ENCODE assay signal across 15 cellular contexts in the genomic region with DNA sequence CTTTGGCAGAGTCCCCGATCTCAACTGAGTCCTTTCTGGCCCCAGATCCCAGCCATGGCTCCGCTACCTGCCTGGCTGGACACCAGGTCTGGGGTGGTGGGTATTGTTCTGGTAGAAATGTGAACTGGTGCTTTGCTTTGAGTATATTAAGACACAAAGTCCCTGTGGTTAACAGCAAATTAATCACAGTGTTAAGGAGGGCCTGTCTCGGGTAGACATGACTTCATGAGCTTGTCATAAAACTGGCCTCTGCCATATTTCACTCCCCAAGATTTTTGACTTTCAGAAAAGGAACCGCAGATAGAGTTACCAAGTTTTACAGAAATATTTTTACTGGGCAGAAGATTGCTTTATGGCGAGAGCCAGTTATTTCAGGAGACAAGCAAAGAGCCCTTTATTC. TPM values are rescaled to one million over a fixed set of nuclear protein-coding genes. Genes with fewer than 3 reads are reported as not detected.
"Had no signal": no experiment of that assay in that cellular context is flagged by ENCODE, and none has a peak within 500 bp of the region (broad histone marks: within the 10 kb centered on the region; RNA-seq: fewer than 3 reads in every experiment).

No MANE protein-coding gene starts in this region.

- H3K27ac ChIP-seq: foreskin keratinocyte had no signal

- H3K4me1 ChIP-seq: foreskin keratinocyte had no signal

- H3K27me3 ChIP-seq: foreskin keratinocyte had no signal

- ATAC-seq: foreskin keratinocyte, SK-N-SH treated with all-trans-retinoic acid at 6 μM for 48 hours had no signal

- DNase-seq: activated CD4-positive, CD25-positive, alpha-beta regulatory T cell treated with anti-CD3 and anti-CD28 coated beads, Interleukin-2, amount 50 U/mL, for 72 hours; activated naive CD4-positive, alpha-beta T cell treated with anti-CD3 and anti-CD28 coated beads for 36 hours; activated T-cell treated with anti-CD3 and anti-CD28 coated beads for 4 hours; cortex of kidney; effector CD4-positive, alpha-beta T cell; foreskin keratinocyte; heart left ventricle; immature natural killer cell; stimulated activated CD4-positive, alpha-beta T cell treated with anti-CD3 and anti-CD28 coated beads, Interleukin-15, amount 100 ng/mL, for 24 hours; stimulated activated CD4-positive, alpha-beta T cell treated with anti-CD3 and anti-CD28 coated beads, Interleukin-4, amount 100 ng/mL, for 24 hours; stimulated activated naive CD4-positive, alpha-beta T cell; T-helper 1 cell; trophoblast cell had no signal

- H3K4me3 ChIP-seq: heart left ventricle had no signal

- H3K36me3 ChIP-seq: heart left ventricle had no signal

- H3K9me3 ChIP-seq: heart left ventricle had no signal

RNA-seq across cellular contexts. Expression of a gene that starts 19.5 kb away (rescaled TPM):
- total RNA-seq: endothelial cell of umbilical vein had no signal
- polyA plus RNA-seq: endothelial cell of umbilical vein, immature natural killer cell had no signal
